Comparison of ENCODE assay signal across 8 cellular contexts in genomic region chr16:30121741-30122620, GRCh38. TPM values are rescaled to one million over a fixed set of nuclear protein-coding genes. Genes with fewer than 3 reads are reported as not detected.
A peak's percentile ranks its signal among the peaks of the same experiment; 100 is the strongest.
DNase-seq lines count a peak whose midpoint lies in the region; ATAC-seq and TF ChIP-seq lines count a peak whose summit lies in the region.

No MANE protein-coding gene starts in this region.

- no peaks in the 10 kb centered on the region for H3K27me3 Mint-ChIP-seq in CD4-positive, alpha-beta memory T cell
- no peaks in the 10 kb centered on the region for H3K27me3 Mint-ChIP-seq in osteocyte (ENCODE audit: unreplicated experiment)

- H3K27me3 ChIP-seq in CD4-positive, alpha-beta memory T cell (ENCODE audit: insufficient read depth, low read length), result no peaks in the 10 kb centered on the region

- H3K4me3 Mint-ChIP-seq in CD4-positive, alpha-beta memory T cell, result peak overlapping the region; percentile 86 to 92 (median 90)
- peak overlapping the region; percentile 86 for H3K4me3 Mint-ChIP-seq in osteocyte (ENCODE audit: unreplicated experiment)

- POLR2A ChIA-PET in CD4-positive, alpha-beta memory T cell (lab: Charles Lee; ENCODE audit: partially characterized antibody), result interaction anchor here (1.4 to 2.4 kb wide), 5 partner anchors 10 to 64 kb away, joined by 3 to 21 read pairs (median 5); partner anchors contain the start of genes CORO1A and YPEL3

- ATAC-seq in HG02938 (IDR thresholded peaks at IDR 0.05; ENCODE audit: unreplicated experiment), result no peak
- no peak for ATAC-seq in HG02981 (IDR thresholded peaks at IDR 0.05; ENCODE audit: unreplicated experiment)

- H3K4me3 ChIP-seq in CD4-positive, alpha-beta memory T cell (ENCODE audit: low read length in 2 of 2), result peak overlapping the region; percentile 52 to 82
- peak overlapping the region; percentile 87 to 88 for H3K4me3 ChIP-seq in foreskin fibroblast (ENCODE audit: low read depth in 1 of 2, low read length in 2 of 2)

- peaks cover 8 to 22% of the 10 kb centered on the region in 2 donors for H3K36me3 Mint-ChIP-seq in CD4-positive, alpha-beta memory T cell
- H3K36me3 Mint-ChIP-seq in osteocyte (ENCODE audit: unreplicated experiment), result peaks cover 5% of the 10 kb centered on the region

- H3K4me1 Mint-ChIP-seq in CD4-positive, alpha-beta memory T cell, result peaks cover 8 to 38% (median 20%) of the 10 kb centered on the region in 4 donors
- H3K4me1 Mint-ChIP-seq in osteocyte (ENCODE audit: unreplicated experiment), result peaks cover 22% of the 10 kb centered on the region

- DNase-seq in CD4-positive, alpha-beta memory T cell, result no peak
- DNase-seq in foreskin fibroblast, result peak in 1 of 2 donors; percentile 40
- no peak for DNase-seq in osteocyte (ENCODE audit: extremely low spot score, unreplicated experiment)
- no peak for DNase-seq in NCI-H2227 (lab: John Stamatoyannopoulos, UW; ENCODE audit: unreplicated experiment)
- DNase-seq in SK-N-DZ (ENCODE audit: low spot score), result no peak

- H3K36me3 ChIP-seq in CD4-positive, alpha-beta memory T cell (ENCODE audit: insufficient read depth, low read length), result peaks cover 11% of the 10 kb centered on the region

- CTCF ChIA-PET in CD4-positive, alpha-beta memory T cell (lab: Charles Lee; ENCODE audit: partially characterized antibody), result interaction anchor here (1.0 kb wide), 1 partner anchor 64 kb away, joined by 3 read pairs; no protein-coding TSS in a partner anchor

- peak overlapping the region; percentile 70 for H3K27ac ChIP-seq in CD4-positive, alpha-beta memory T cell (ENCODE audit: low read depth, low read length)
- peak overlapping the region; percentile 74; the same call in 1 of the 2 replicates for H3K27ac ChIP-seq in VCaP

- intact Hi-C loops in CD4-positive, alpha-beta memory T cell (cut with micrococcal nuclease), result loop anchor here (2.0 to 10.0 kb wide), 3 partner anchors 25 to 283 kb away; partner anchors contain the start of genes YPEL3 and ZNF771

- H3K4me1 ChIP-seq in CD4-positive, alpha-beta memory T cell (ENCODE audit: insufficient read depth, low read length), result peaks cover 25% of the 10 kb centered on the region

- no peaks in the 10 kb centered on the region for H3K9me3 Mint-ChIP-seq in CD4-positive, alpha-beta memory T cell
- H3K9me3 Mint-ChIP-seq in osteocyte (ENCODE audit: unreplicated experiment), result no peaks in the 10 kb centered on the region

- peak overlapping the region; percentile 81 to 93 (median 91) for H3K27ac Mint-ChIP-seq in CD4-positive, alpha-beta memory T cell
- peak overlapping the region; percentile 85 for H3K27ac Mint-ChIP-seq in osteocyte (ENCODE audit: unreplicated experiment)

- H3K9me3 ChIP-seq in CD4-positive, alpha-beta memory T cell (ENCODE audit: control insufficient read depth in 1 of 2, low read length in 2 of 2), result no peaks in the 10 kb centered on the region

- no peak for TF ChIP-seq CTCF in VCaP (conservative IDR thresholded peaks at IDR 0.05)
- no peak for TF ChIP-seq CTCF in foreskin fibroblast (IDR thresholded peaks at IDR 0.05; ENCODE audit: low read depth, low read length)
- no peak for TF ChIP-seq CTCF in osteocyte (IDR thresholded peaks at IDR 0.05)

RNA-seq across cellular contexts. Expression of gene MAPK3, which starts 1.0 kb away (rescaled TPM):
- 10 to 100 TPM; 87.4 to 90.4 TPM for total RNA-seq in CD4-positive, alpha-beta memory T cell
- polyA plus RNA-seq in CD4-positive, alpha-beta memory T cell, result 10 to 100 TPM in 1 of 2 donors, 1 to 10 TPM in 1; 9.9 to 10.6 TPM
- total RNA-seq in osteocyte, result 52.9 and 59.0 TPM in 2 replicates
- 50.3 and 54.8 TPM in 2 replicates for polyA plus RNA-seq in SK-N-DZ (2014; cell fraction: cytosol; rRNA removed)
- 24.1 and 54.7 TPM in 2 replicates for polyA plus RNA-seq in SK-N-DZ (2014; cell fraction: nucleus; rRNA removed)

RNA-seq across cellular contexts. Expression of gene GDPD3, which starts 8.6 kb away (rescaled TPM):
- total RNA-seq in CD4-positive, alpha-beta memory T cell, result 10 to 100 TPM; 31.5 to 37.2 TPM
- polyA plus RNA-seq in CD4-positive, alpha-beta memory T cell, result under 1 TPM in 1 of 2 donors, not detected in 1; 0.25 TPM
- 3.2 and 3.6 TPM in 2 replicates for total RNA-seq in osteocyte
- 0.80 and 1.8 TPM in 2 replicates for polyA plus RNA-seq in SK-N-DZ (2014; cell fraction: cytosol; rRNA removed)
- polyA plus RNA-seq in SK-N-DZ (2014; cell fraction: nucleus; rRNA removed), result 20.8 and 35.5 TPM in 2 replicates

RNA-seq across cellular contexts. Expression of gene YPEL3, which starts 26.0 kb away (rescaled TPM):
- 100 to 1,000 TPM; 263 to 266 TPM for total RNA-seq in CD4-positive, alpha-beta memory T cell
- 100 to 1,000 TPM; 172 to 331 TPM for polyA plus RNA-seq in CD4-positive, alpha-beta memory T cell
- total RNA-seq in osteocyte, result 83.6 and 93.3 TPM in 2 replicates
- polyA plus RNA-seq in SK-N-DZ (2014; cell fraction: cytosol; rRNA removed), result 58.9 and 69.6 TPM in 2 replicates
- 80.0 and 87.0 TPM in 2 replicates for polyA plus RNA-seq in SK-N-DZ (2014; cell fraction: nucleus; rRNA removed)

RNA-seq across cellular contexts. Expression of gene TBX6, which starts 30.3 kb away (rescaled TPM):
- 1 to 10 TPM; 1.3 to 1.4 TPM for total RNA-seq in CD4-positive, alpha-beta memory T cell
- polyA plus RNA-seq in CD4-positive, alpha-beta memory T cell, result under 1 TPM in 1 of 2 donors, not detected in 1; 0.36 TPM
- 0.63 and 0.75 TPM in 2 replicates for total RNA-seq in osteocyte
- 4.4 and 5.4 TPM in 2 replicates for polyA plus RNA-seq in SK-N-DZ (2014; cell fraction: cytosol; rRNA removed)
- polyA plus RNA-seq in SK-N-DZ (2014; cell fraction: nucleus; rRNA removed), result 6.4 and 6.9 TPM in 2 replicates

RNA-seq across cellular contexts. Expression of gene PPP4C, which starts 46.2 kb away (rescaled TPM):
- 10 to 100 TPM; 75.8 to 86.3 TPM for total RNA-seq in CD4-positive, alpha-beta memory T cell
- polyA plus RNA-seq in CD4-positive, alpha-beta memory T cell, result 100 to 1,000 TPM; 167 to 276 TPM
- 101 and 102 TPM in 2 replicates for total RNA-seq in osteocyte
- 143 and 189 TPM in 2 replicates for polyA plus RNA-seq in SK-N-DZ (2014; cell fraction: cytosol; rRNA removed)
- polyA plus RNA-seq in SK-N-DZ (2014; cell fraction: nucleus; rRNA removed), result 132 and 167 TPM in 2 replicates
